ENCODE assay signal across 8 cellular contexts in genomic region chr6:151451417-151451949, GRCh38. TPM values are rescaled to one million over a fixed set of nuclear protein-coding genes. Genes with fewer than 3 reads are reported as not detected.
A peak's percentile ranks its signal among the peaks of the same experiment; 100 is the strongest.
DNase-seq lines count a peak whose midpoint lies in the region; ATAC-seq, FAIRE-seq and TF ChIP-seq lines count a peak whose summit lies in the region.

No MANE protein-coding gene starts in this region.

- intact Hi-C loops in Panc1 (cut with micrococcal nuclease; ENCODE audit: unreplicated experiment) = no loop called here
- intact Hi-C loops in esophagus muscularis mucosa (cut with DNase I) = no loop called here
- intact Hi-C loops in psoas muscle (cut with DNase I) = loop anchor here (5.0 to 10.0 kb wide), 2 partner anchors 59 to 567 kb away; partner anchors contain the start of gene ZBTB2 (in 1 of the 2)

- H3K4me1 ChIP-seq in Panc1 (ENCODE audit: control insufficient read depth, insufficient read depth, low read length) (peaks cover 13% of the 10 kb centered on the region; the same call in 1 of the 2 replicates), esophagus muscularis mucosa (peaks cover 25 to 41% (median 37%) of the 10 kb centered on the region in 4 donors), psoas muscle (peaks cover 18% of the 10 kb centered on the region)

- H3K4me3 ChIP-seq in Panc1 (ENCODE audit: low read depth in 2 of 2, low read length in 2 of 2) (peak overlapping the region; percentile 97 to 99), esophagus muscularis mucosa (peak overlapping the region; percentile 78 to 95 (median 86)), psoas muscle (peak overlapping the region; percentile 90)

- no TSS peak for BruUV-seq in Panc1 (replicated peaks; lab: Mats Ljungman, UMichigan)

- in situ Hi-C loops in Panc1 (cut with HindIII; ENCODE audit: low pct_unique_long_range_greater_than_20kb, low sequenced_read_pairs) = no loop called here

- POLR2A ChIA-PET in Panc1 (lab: Charles Lee) = no interaction called here

- no peak for TF ChIP-seq POLR2A in esophagus muscularis mucosa (IDR thresholded peaks at IDR 0.05; ENCODE audit: low read depth)

- H3K9me3 ChIP-seq in Panc1 (ENCODE audit: control insufficient read depth, insufficient read depth, low read depth, low read length) (no peaks in the 10 kb centered on the region), esophagus muscularis mucosa (no peaks in the 10 kb centered on the region), psoas muscle (no peaks in the 10 kb centered on the region)

- peak overlapping the region; percentile 97 for H3K27ac ChIP-seq in Panc1 (ENCODE audit: low read length)
- H3K27ac ChIP-seq in esophagus muscularis mucosa (replicated peaks in 1 of 4) = peak overlapping the region; percentile 90 to 96 (median 96)
- peak overlapping the region; percentile 94 for H3K27ac ChIP-seq in psoas muscle

- TF ChIP-seq EP300 in esophagus muscularis mucosa (IDR thresholded peaks at IDR 0.05) = no peak

- peak; percentile 5 for FAIRE-seq in GM18507 (lab: Jason Lieb, UNC)

- TF ChIP-seq CTCF in Panc1 (IDR thresholded peaks at IDR 0.05) (no peak), esophagus muscularis mucosa (IDR thresholded peaks at IDR 0.05) (no peak), psoas muscle (IDR thresholded peaks at IDR 0.05) (no peak)

- WGBS in esophagus muscularis mucosa = 3% methylated on average over 22 of the region's 22 CpGs
- 1% methylated on average over 22 of the region's 22 CpGs for WGBS in psoas muscle, 3 donors

- ATAC-seq in Panc1 = no peak
- ATAC-seq in psoas muscle = no peak
- no peak for ATAC-seq in GM19397 (IDR thresholded peaks at IDR 0.05; ENCODE audit: unreplicated experiment)
- no peak for ATAC-seq in GM18858 (IDR thresholded peaks at IDR 0.05; ENCODE audit: unreplicated experiment)
- no peak for ATAC-seq in GM19467 (IDR thresholded peaks at IDR 0.05; ENCODE audit: unreplicated experiment)

- CTCF ChIA-PET in Panc1 (lab: Charles Lee) = no interaction called here

- DNase-seq in GM18507 (ENCODE audit: extremely low spot score, insufficient read length, low read depth) (no peak), Panc1 (ENCODE audit: low read depth, low spot score) (no peak), esophagus muscularis mucosa (ENCODE audit: extremely low spot score) (no peak), psoas muscle (no peak)
- DNase-seq in stimulated activated CD8-positive, alpha-beta memory T cell treated with anti-CD3 and anti-CD28 coated beads, Interleukin-4, amount 100 ng/mL, for 48 hours = no peak

- no peaks in the 10 kb centered on the region for H3K27me3 ChIP-seq in Panc1 (ENCODE audit: control insufficient read depth, insufficient read depth, low read length)
- no peaks in the 10 kb centered on the region for H3K27me3 ChIP-seq in esophagus muscularis mucosa
- no peaks in the 10 kb centered on the region for H3K27me3 ChIP-seq in psoas muscle (ENCODE audit: insufficient read depth in 3 of 3, low read length in 2 of 3)

- H3K36me3 ChIP-seq in Panc1 (ENCODE audit: control insufficient read depth, insufficient read depth, low read length) (peaks cover 7% of the 10 kb centered on the region), esophagus muscularis mucosa (peaks cover 0 to under 1% (median 0%) of the 10 kb centered on the region in 4 donors), psoas muscle (ENCODE audit: insufficient read depth in 1 of 2, low read depth in 1 of 2) (peaks cover 0 to 8% of the 10 kb centered on the region in 2 donors)

RNA-seq across cellular contexts. Expression of gene RMND1, which starts 0.4 kb away (rescaled TPM):
- total RNA-seq in Panc1 (2021; ENCODE audit: unreplicated experiment) = 16.1 TPM
- polyA plus RNA-seq in Panc1 (2012; ENCODE audit: insufficient read length) = 6.2 TPM
- 10 to 100 TPM in 3 of 4 donors, 1 to 10 TPM in 1; 9.9 to 18.7 (median 12.1) TPM for total RNA-seq in esophagus muscularis mucosa
- total RNA-seq in psoas muscle = 10 to 100 TPM in 2 of 4 donors, 1 to 10 TPM in 2; 8.0 to 11.7 (median 9.1) TPM
- polyA plus RNA-seq in psoas muscle = 10 to 100 TPM; 11.6 to 18.3 (median 17.3) TPM

RNA-seq across cellular contexts. Expression of gene CCDC170, which starts 42.3 kb away (rescaled TPM):
- total RNA-seq in Panc1 (2021; ENCODE audit: unreplicated experiment) = not detected
- not detected for polyA plus RNA-seq in Panc1 (2012; ENCODE audit: insufficient read length)
- total RNA-seq in esophagus muscularis mucosa = 1 to 10 TPM in 1 of 4 donors, under 1 TPM in 3; 0.32 to 1.5 (median 0.49) TPM
- under 1 TPM; 0.14 to 0.25 (median 0.18) TPM for total RNA-seq in psoas muscle
- under 1 TPM; 0.03 to 0.08 (median 0.05) TPM for polyA plus RNA-seq in psoas muscle

Comparison
In these comparisons a context has a peak if more than half of its experiments do, and no peak if none do; other contexts are left out.
1. intact Hi-C loops: an anchor here in psoas muscle (5.0 to 10.0 kb wide); none called in Panc1 and esophagus muscularis mucosa.